Comparison of ENCODE assay signal across 1 cellular context in the genomic region with DNA sequence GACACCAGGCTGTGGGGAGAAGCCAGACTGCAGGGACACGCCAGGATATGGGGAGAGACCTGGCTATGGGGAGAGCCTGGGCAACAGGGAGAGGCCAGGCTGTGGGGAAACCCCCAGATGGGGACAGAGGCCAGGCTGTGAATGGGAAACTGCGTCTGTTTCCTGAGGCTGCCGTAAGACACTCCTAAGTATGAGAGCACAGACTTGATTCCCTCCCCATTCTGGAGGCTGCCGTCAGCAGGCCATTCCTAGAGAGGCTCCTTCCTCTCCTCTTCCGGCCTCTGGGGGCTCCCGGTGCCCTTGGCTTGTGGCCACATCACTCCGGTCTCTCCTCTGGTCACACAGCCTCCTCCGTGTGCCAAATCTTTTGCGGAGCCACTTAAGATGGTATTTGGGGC.
TF ChIP-seq lines count a peak whose summit lies in the region.

No MANE protein-coding gene starts in this region.

TF ChIP-seq in HepG2, 621 proteins besides CTCF, POLR2A, EP300 and RAD21 (continued from another document):
- TF ChIP-seq, protein P1, sequence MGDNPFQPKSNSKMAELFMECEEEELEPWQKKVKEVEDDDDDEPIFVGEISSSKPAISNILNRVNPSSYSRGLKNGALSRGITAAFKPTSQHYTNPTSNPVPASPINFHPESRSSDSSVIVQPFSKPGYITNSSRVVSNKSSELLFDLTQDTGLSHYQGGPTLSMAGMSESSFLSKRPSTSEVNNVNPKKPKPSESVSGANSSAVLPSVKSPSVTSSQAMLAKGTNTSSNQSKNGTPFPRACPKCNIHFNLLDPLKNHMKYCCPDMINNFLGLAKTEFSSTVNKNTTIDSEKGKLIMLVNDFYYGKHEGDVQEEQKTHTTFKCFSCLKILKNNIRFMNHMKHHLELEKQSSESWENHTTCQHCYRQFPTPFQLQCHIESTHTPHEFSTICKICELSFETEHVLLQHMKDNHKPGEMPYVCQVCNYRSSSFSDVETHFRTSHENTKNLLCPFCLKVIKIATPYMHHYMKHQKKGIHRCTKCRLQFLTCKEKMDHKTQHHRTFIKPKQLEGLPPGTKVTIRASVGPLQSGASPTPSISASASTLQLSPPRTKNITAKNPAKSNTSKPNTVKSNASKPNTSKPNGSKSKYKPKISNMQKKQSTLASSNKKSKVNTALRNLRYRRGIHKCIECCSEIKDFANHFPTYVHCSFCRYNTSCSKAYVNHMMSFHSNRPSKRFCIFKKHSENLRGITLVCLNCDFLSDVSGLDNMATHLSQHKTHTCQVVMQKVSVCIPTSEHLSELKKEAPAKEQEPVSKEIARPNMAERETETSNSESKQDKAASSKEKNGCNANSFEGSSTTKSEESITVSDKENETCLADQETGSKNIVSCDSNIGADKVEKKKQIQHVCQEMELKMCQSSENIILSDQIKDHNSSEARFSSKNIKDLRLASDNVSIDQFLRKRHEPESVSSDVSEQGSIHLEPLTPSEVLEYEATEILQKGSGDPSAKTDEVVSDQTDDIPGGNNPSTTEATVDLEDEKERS (CRISPR knock-in tag; IDR thresholded peaks at IDR 0.05), result 0 out of 2 replicates have a peak, but pooled peaks have one; percentile 65
- TF ChIP-seq CCDC6 (CRISPR knock-in tag; IDR thresholded peaks at IDR 0.05), result 0 out of 2 replicates have a peak, but pooled peaks have one; percentile 12
